In genomic region chr4:137200322-137200721, GRCh38 we compare ENCODE assay signal across 16 cellular contexts.
DNase-seq lines count a peak whose midpoint lies in the region; ATAC-seq and TF ChIP-seq lines count a peak whose summit lies in the region.
"Had no signal": no experiment of that assay in that cellular context is flagged by ENCODE, and none has a peak within 500 bp of the region (broad histone marks: within the 10 kb centered on the region; RNA-seq: fewer than 3 reads in every experiment).

No MANE protein-coding gene starts in this region.

- no peaks in the 10 kb centered on the region for H3K9me2 ChIP-seq in GM23338 (ENCODE audit: insufficient read depth)

- H3K4me1 Mint-ChIP-seq in GM23338: peaks cover 6% of the 10 kb centered on the region; the same call in 2 of the 3 replicates
- H3K4me1 Mint-ChIP-seq in CD8-positive, alpha-beta T cell (ENCODE audit: low read depth): no peaks in the 10 kb centered on the region
- H3K4me1 Mint-ChIP-seq: CD4-positive, alpha-beta memory T cell had no signal

- no peak overlapping the region; the same call in 1 of the 2 replicates for H3K27ac Mint-ChIP-seq in GM23338
- no peak overlapping the region for H3K27ac Mint-ChIP-seq in CD8-positive, alpha-beta T cell
- H3K27ac Mint-ChIP-seq: CD4-positive, alpha-beta memory T cell had no signal

- no peaks in the 10 kb centered on the region for H3K9me3 ChIP-seq in BE2C
- no peaks in the 10 kb centered on the region for H3K9me3 ChIP-seq in CD8-positive, alpha-beta T cell (ENCODE audit: low read length)
- H3K9me3 ChIP-seq in colonic mucosa: no peaks in the 10 kb centered on the region
- H3K9me3 ChIP-seq: HAP-1 had no signal

- H3K4me3 ChIP-seq in BE2C (ENCODE audit: low read depth, low read length) (peak overlapping the region; percentile 39), GM23338 (no peak overlapping the region), epithelial cell of proximal tubule (ENCODE audit: low read depth, low read length) (no peak overlapping the region), colonic mucosa (no peak overlapping the region)
- H3K4me3 ChIP-seq in CD8-positive, alpha-beta T cell (ENCODE audit: low read depth, low read length): no peak overlapping the region
- H3K4me3 ChIP-seq: HAP-1, K562 had no signal

- H3K36me3 ChIP-seq in BE2C (no peaks in the 10 kb centered on the region), GM23338 (ENCODE audit: insufficient read depth) (no peaks in the 10 kb centered on the region), colonic mucosa (no peaks in the 10 kb centered on the region)
- no peaks in the 10 kb centered on the region for H3K36me3 ChIP-seq in CD8-positive, alpha-beta T cell (ENCODE audit: insufficient read depth, low read length)
- H3K36me3 ChIP-seq: HAP-1 had no signal

- H3K27me3 ChIP-seq in BE2C (no peaks in the 10 kb centered on the region), GM23338 (ENCODE audit: insufficient read depth) (no peaks in the 10 kb centered on the region), colonic mucosa (no peaks in the 10 kb centered on the region)
- no peaks in the 10 kb centered on the region for H3K27me3 ChIP-seq in CD8-positive, alpha-beta T cell (ENCODE audit: insufficient read depth, low read length)

- no peaks in the 10 kb centered on the region for H3K9me3 Mint-ChIP-seq in GM23338
- H3K9me3 Mint-ChIP-seq in CD8-positive, alpha-beta T cell: peaks cover 7% of the 10 kb centered on the region

- H3K9ac ChIP-seq in colonic mucosa (ENCODE audit: low read depth in 2 of 2, low read length in 2 of 2): no peak overlapping the region

- no peaks in the 10 kb centered on the region for H4K20me1 ChIP-seq in GM23338 (replicated peaks; ENCODE audit: insufficient read depth)

- POLR2A ChIA-PET in CD8-positive, alpha-beta T cell (lab: Charles Lee): no interaction called here

- H3K4me3 Mint-ChIP-seq in GM23338: no peak overlapping the region
- no peak overlapping the region for H3K4me3 Mint-ChIP-seq in CD8-positive, alpha-beta T cell
- H3K4me3 Mint-ChIP-seq: CD4-positive, alpha-beta memory T cell had no signal

- TF ChIP-seq CTCF in BE2C (IDR thresholded peaks at IDR 0.05; ENCODE audit: low read depth, low read length) (no peak), GM23338 (conservative IDR thresholded peaks at IDR 0.05; ENCODE audit: low read depth in 2 of 2) (no peak), epithelial cell of proximal tubule (conservative IDR thresholded peaks at IDR 0.05; ENCODE audit: low read depth, low read length) (no peak), colonic mucosa (IDR thresholded peaks at IDR 0.05) (no peak)
- TF ChIP-seq CTCF in CD8-positive, alpha-beta T cell (IDR thresholded peaks at IDR 0.05): no peak

- CTCF ChIA-PET in CD8-positive, alpha-beta T cell (lab: Charles Lee): no interaction called here

- DNase-seq in BE2C: peak; percentile 49
- DNase-seq in GM23338 (ENCODE audit: low spot score): no peak
- peak; percentile 24 for DNase-seq in NCI-H2171 (lab: John Stamatoyannopoulos, UW)
- peak; percentile 3 for DNase-seq in epithelial cell of proximal tubule (ENCODE audit: low read depth)
- no peak for DNase-seq in GOT3 (lab: John Stamatoyannopoulos, UW)
- no peak for DNase-seq in CD8-positive, alpha-beta T cell
- no peak for DNase-seq in colonic mucosa
- DNase-seq: CD4-positive, alpha-beta memory T cell; MV-4-11; NCI-H1694; NCI-H510A treated with DMSO at 0.1 percent for 48 hours; SIG-M5; SW 1271 had no signal

- intact Hi-C loops in CD8-positive, alpha-beta T cell (cut with DNase I, micrococcal nuclease): no loop called here
- intact Hi-C loops in colonic mucosa (cut with DNase I): no loop called here

- 0 out of 2 replicates have a peak overlapping the region, but pooled peaks have one; percentile 40 for H2AFZ ChIP-seq in GM23338

- H3K36me3 Mint-ChIP-seq in GM23338 (ENCODE audit: low read depth): no peaks in the 10 kb centered on the region
- H3K36me3 Mint-ChIP-seq in CD8-positive, alpha-beta T cell: no peaks in the 10 kb centered on the region
- H3K36me3 Mint-ChIP-seq: CD4-positive, alpha-beta memory T cell had no signal

- H3K27ac ChIP-seq in GM23338 (ENCODE audit: low read depth): no peak overlapping the region
- no peak overlapping the region for H3K27ac ChIP-seq in CD8-positive, alpha-beta T cell (ENCODE audit: low read depth, low read length)
- H3K27ac ChIP-seq in colonic mucosa: no peak overlapping the region
- H3K27ac ChIP-seq: HL-60 had no signal

- H3K4me2 ChIP-seq in GM23338: no peak overlapping the region

- H3K79me2 ChIP-seq in GM23338 (replicated peaks; ENCODE audit: insufficient read depth): no peaks in the 10 kb centered on the region

- H3K4me1 ChIP-seq in BE2C (peaks cover 11% of the 10 kb centered on the region), GM23338 (ENCODE audit: insufficient read depth) (no peaks in the 10 kb centered on the region), colonic mucosa (no peaks in the 10 kb centered on the region)
- H3K4me1 ChIP-seq in CD8-positive, alpha-beta T cell (ENCODE audit: insufficient read depth, low read length): no peaks in the 10 kb centered on the region
- H3K4me1 ChIP-seq: HAP-1 had no signal

- ATAC-seq in GM23338: no peak
- no peak for ATAC-seq in CD8-positive, alpha-beta T cell
- ATAC-seq: K562 had no signal

- no peaks in the 10 kb centered on the region for H3F3A ChIP-seq in GM23338 (replicated peaks; ENCODE audit: low read depth)

- H3K27me3 Mint-ChIP-seq in GM23338 (ENCODE audit: insufficient read depth, low read depth, poor library complexity): no peaks in the 10 kb centered on the region
- no peaks in the 10 kb centered on the region for H3K27me3 Mint-ChIP-seq in CD8-positive, alpha-beta T cell (ENCODE audit: low read depth)
- H3K27me3 Mint-ChIP-seq: CD4-positive, alpha-beta memory T cell had no signal

TF ChIP-seq in GM23338, 12 proteins besides CTCF, POLR2A, EP300 and RAD21 (continues in another document):
- TF ChIP-seq POLR2AphosphoS5 (IDR thresholded peaks at IDR 0.05; ENCODE audit: low read depth): no peak
- TF ChIP-seq NANOG (IDR thresholded peaks at IDR 0.05; ENCODE audit: borderline replicate concordance): no peak
- TF ChIP-seq REST (IDR thresholded peaks at IDR 0.05; ENCODE audit: unreplicated experiment): no peak
- TF ChIP-seq ETS1 (IDR thresholded peaks at IDR 0.05): no peak

Comparison
In these comparisons a context has a peak if more than half of its experiments do, and no peak if none do; other contexts are left out.
1. DNase-seq: peak in BE2C (single experiment), NCI-H2171 (single experiment) and epithelial cell of proximal tubule (single experiment); none in GM23338 (single experiment), GOT3 (single experiment), CD8-positive, alpha-beta T cell (0 of 7) and colonic mucosa (single experiment).